12 cellular contexts compared by ENCODE assay signal in the genomic region with DNA sequence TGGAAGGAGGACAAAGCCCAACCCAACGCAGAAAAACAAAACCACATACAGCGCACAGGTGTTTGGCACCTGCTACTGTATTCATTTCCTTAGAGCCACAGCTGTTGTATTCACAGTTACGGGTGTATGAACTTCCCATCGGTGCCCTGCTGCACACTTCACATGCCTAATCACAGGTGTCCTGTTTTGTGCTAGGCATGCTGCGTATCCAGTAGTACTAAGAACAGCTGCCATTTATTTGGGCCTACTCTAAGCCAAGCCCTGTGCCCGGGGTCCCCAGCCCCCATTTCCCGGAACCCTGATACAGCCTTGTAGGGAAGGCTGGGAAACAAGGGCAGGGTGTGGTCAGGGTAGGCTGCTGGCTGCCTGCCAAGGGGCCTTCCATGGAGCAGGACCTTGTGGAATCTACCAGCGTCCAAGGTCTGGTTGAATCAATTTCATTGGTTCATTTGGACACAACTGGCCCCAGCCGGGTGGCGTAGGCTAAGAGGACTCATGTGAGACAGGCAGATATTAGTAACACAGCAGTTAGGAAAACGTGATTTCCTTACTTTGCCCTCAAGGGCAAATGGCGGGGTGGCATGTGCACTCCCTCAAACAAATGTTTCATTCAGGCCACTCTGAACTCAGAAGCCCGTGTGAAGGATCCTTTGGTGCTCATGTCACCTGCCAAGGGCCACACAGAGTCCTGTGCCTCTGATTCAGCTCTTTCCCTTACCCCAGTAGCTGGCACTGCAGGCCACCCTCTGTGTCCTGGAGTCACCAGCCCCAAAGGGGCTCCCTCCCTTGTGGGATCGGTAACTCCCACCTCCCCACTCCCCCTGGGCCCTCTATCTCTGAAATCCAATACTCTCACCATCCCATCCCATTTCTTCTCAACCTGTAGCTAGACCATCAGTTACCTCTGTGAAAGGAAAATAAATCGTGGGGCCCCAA. TPM values are rescaled to one million over a fixed set of nuclear protein-coding genes. Genes with fewer than 3 reads are reported as not detected.
DNase-seq lines count a peak whose midpoint lies in the region; ATAC-seq and TF ChIP-seq lines count a peak whose summit lies in the region.
"Had no signal": no experiment of that assay in that cellular context is flagged by ENCODE, and none has a peak within 500 bp of the region (broad histone marks: within the 10 kb centered on the region; RNA-seq: fewer than 3 reads in every experiment).

No MANE protein-coding gene starts in this region.

- 60 to 69% (median 65%) methylated on average over 15 of the region's 15 CpGs for WGBS in spleen, 5 donors

- no peaks in the 10 kb centered on the region for H3K36me3 ChIP-seq in spleen

- intact Hi-C loops in spleen (cut with DNase I; ENCODE audit: low total_unique reads) (no loop called here), dorsolateral prefrontal cortex (cut with DNase I) (no loop called here)

- peaks cover 0 to 23% (median 0%) of the 10 kb centered on the region in 6 donors for H3K4me1 ChIP-seq in spleen

- TF ChIP-seq CTCF in spleen (IDR thresholded peaks at IDR 0.05 in 8 of 11, conservative IDR thresholded peaks at IDR 0.05 in 3 of 11), result no peak
- no peak for TF ChIP-seq CTCF in dorsolateral prefrontal cortex (IDR thresholded peaks at IDR 0.05 in 54 of 56, conservative IDR thresholded peaks at IDR 0.05 in 2 of 56; ENCODE audit: low read depth in 1 of 56, partially characterized antibody in 56 of 56)

- H3K27me3 ChIP-seq in spleen (replicated peaks in 1 of 7) (no peaks in the 10 kb centered on the region), dorsolateral prefrontal cortex (no peaks in the 10 kb centered on the region)

- no peak for ATAC-seq in GM21447 (IDR thresholded peaks at IDR 0.05; ENCODE audit: unreplicated experiment)
- ATAC-seq: activated CD8-positive, alpha-beta T cell treated with anti-CD3 and anti-CD28 coated beads, Interleukin-2, amount 10 ng/mL, durations not matched to agents 7 days and 5 days; SK-N-SH treated with all-trans-retinoic acid at 6 μM for 48 hours had no signal

- DNase-seq in LoVo (ENCODE audit: low spot score) (peak; percentile 62), NCI-H345 (lab: John Stamatoyannopoulos, UW) (peak; percentile 97), foreskin melanocyte (peak; percentile 71), spleen (peak; percentile 86), dorsolateral prefrontal cortex (no peak)
- DNase-seq in stimulated activated CD4-positive, alpha-beta T cell treated with anti-CD3 and anti-CD28 coated beads, Interleukin-4, amount 100 ng/mL, for 4 hours, result no peak
- DNase-seq: activated CD8-positive, alpha-beta T cell treated with anti-CD3 and anti-CD28 coated beads, Interleukin-2, amount 10 ng/mL, durations not matched to agents 7 days and 5 days; aorta; NCI-H1694 treated with DMSO at 0.1 percent for 48 hours had no signal

- H3K4me3 ChIP-seq in spleen, result no peak overlapping the region
- no peak overlapping the region for H3K4me3 ChIP-seq in dorsolateral prefrontal cortex

- H3K9me3 ChIP-seq in spleen, result no peaks in the 10 kb centered on the region

- TF ChIP-seq POLR2A in spleen (IDR thresholded peaks at IDR 0.05), result no peak

- H3K27ac ChIP-seq in spleen (peak overlapping the region; percentile 52 to 80 (median 66)), dorsolateral prefrontal cortex (no peak overlapping the region)
- H3K27ac ChIP-seq: epithelial cell of prostate had no signal

RNA-seq across cellular contexts. Expression of a gene that starts 1.0 kb away (rescaled TPM):
- not detected for total RNA-seq in spleen
- under 1 TPM in 1 of 3 donors, not detected in 2; 0.07 TPM for polyA plus RNA-seq in spleen
- not detected for total RNA-seq in dorsolateral prefrontal cortex
- total RNA-seq: activated CD8-positive, alpha-beta T cell treated with anti-CD3 and anti-CD28 coated beads, Interleukin-2, amount 10 ng/mL, durations not matched to agents 7 days and 5 days; aorta had no signal

RNA-seq across cellular contexts. Expression of a gene that starts 16.4 kb away (rescaled TPM):
- total RNA-seq in spleen (10 to 100 TPM; 22.1 to 40.8 (median 32.8) TPM), dorsolateral prefrontal cortex (1 to 10 TPM; 1.0 to 9.0 (median 3.4) TPM)
- 10 to 100 TPM; 15.4 to 24.4 (median 18.9) TPM for polyA plus RNA-seq in spleen

Comparison
In these comparisons a context has a peak if more than half of its experiments do, and no peak if none do; other contexts are left out.
1. DNase-seq: peak in LoVo (single experiment), NCI-H345 (single experiment), foreskin melanocyte (single experiment) and spleen (single experiment); none in stimulated activated CD4-positive, alpha-beta T cell treated with anti-CD3 and anti-CD28 coated beads, Interleukin-4, amount 100 ng/mL, for 4 hours (0 of 2) and dorsolateral prefrontal cortex (0 of 10).
2. H3K27ac ChIP-seq: peak in spleen (8 of 8); none in dorsolateral prefrontal cortex (0 of 59).